16 cellular contexts compared by ENCODE assay signal in genomic region chr2:32697156-32697555, GRCh38.
DNase-seq lines count a peak whose midpoint lies in the region; ATAC-seq and TF ChIP-seq lines count a peak whose summit lies in the region.
"Had no signal": no experiment of that assay in that cellular context is flagged by ENCODE, and none has a peak within 500 bp of the region (broad histone marks: within the 10 kb centered on the region; RNA-seq: fewer than 3 reads in every experiment).

No MANE protein-coding gene starts in this region.

- ATAC-seq in GM19455 (IDR thresholded peaks at IDR 0.05; ENCODE audit: unreplicated experiment) (no peak), GM21360 (IDR thresholded peaks at IDR 0.05; ENCODE audit: unreplicated experiment) (no peak)
- ATAC-seq: body of pancreas had no signal

- in situ Hi-C loops in astrocyte of the spinal cord (cut with HindIII; ENCODE audit: low sequenced_read_pairs) (no loop called here), G401 (cut with HindIII; ENCODE audit: low sequenced_read_pairs) (no loop called here)

- no peak overlapping the region for H3K4me3 ChIP-seq in astrocyte of the spinal cord (ENCODE audit: low read depth, low read length)
- H3K4me3 ChIP-seq: body of pancreas, PC-9 had no signal

- DNase-seq in AG09319 (ENCODE audit: extremely low read depth, low read depth) = peak; percentile 37
- peak; percentile 64 for DNase-seq in HS-5 (ENCODE audit: low read depth)
- peak; percentile 82 for DNase-seq in astrocyte of the spinal cord (ENCODE audit: low read depth, low spot score)
- peak; percentile 1 for DNase-seq in glomerular visceral epithelial cell (ENCODE audit: extremely low spot score)
- DNase-seq in activated CD8-positive, alpha-beta memory T cell treated with anti-CD3 and anti-CD28 coated beads, Interleukin-2, amount 50 U/mL, for 4 hours = no peak
- no peak for DNase-seq in G401 (ENCODE audit: low spot score)
- DNase-seq: activated CD4-positive, alpha-beta T cell treated with anti-CD3 and anti-CD28 coated beads for 1 hour; activated T-cell treated with anti-CD3 and anti-CD28 coated beads, Interleukin-2, amount 50 U/mL, for 48 hours; body of pancreas; CD8-positive, alpha-beta memory T cell; GF-D8; NCI-H1436; PC-9; stimulated activated naive CD4-positive, alpha-beta T cell had no signal

- TF ChIP-seq CTCF in AG09319 (IDR thresholded peaks at IDR 0.05; ENCODE audit: low read depth, low read length) = no peak
- TF ChIP-seq CTCF in astrocyte of the spinal cord (IDR thresholded peaks at IDR 0.05; ENCODE audit: low read depth, low read length) = no peak

Comparison
In these comparisons a context has a peak if more than half of its experiments do, and no peak if none do; other contexts are left out.
1. DNase-seq: peak in AG09319 (single experiment), HS-5 (single experiment), astrocyte of the spinal cord (single experiment) and glomerular visceral epithelial cell (single experiment); none in activated CD8-positive, alpha-beta memory T cell treated with anti-CD3 and anti-CD28 coated beads, Interleukin-2, amount 50 U/mL, for 4 hours (single experiment) and G401 (single experiment).